8 cellular contexts compared by ENCODE assay signal in the genomic region with DNA sequence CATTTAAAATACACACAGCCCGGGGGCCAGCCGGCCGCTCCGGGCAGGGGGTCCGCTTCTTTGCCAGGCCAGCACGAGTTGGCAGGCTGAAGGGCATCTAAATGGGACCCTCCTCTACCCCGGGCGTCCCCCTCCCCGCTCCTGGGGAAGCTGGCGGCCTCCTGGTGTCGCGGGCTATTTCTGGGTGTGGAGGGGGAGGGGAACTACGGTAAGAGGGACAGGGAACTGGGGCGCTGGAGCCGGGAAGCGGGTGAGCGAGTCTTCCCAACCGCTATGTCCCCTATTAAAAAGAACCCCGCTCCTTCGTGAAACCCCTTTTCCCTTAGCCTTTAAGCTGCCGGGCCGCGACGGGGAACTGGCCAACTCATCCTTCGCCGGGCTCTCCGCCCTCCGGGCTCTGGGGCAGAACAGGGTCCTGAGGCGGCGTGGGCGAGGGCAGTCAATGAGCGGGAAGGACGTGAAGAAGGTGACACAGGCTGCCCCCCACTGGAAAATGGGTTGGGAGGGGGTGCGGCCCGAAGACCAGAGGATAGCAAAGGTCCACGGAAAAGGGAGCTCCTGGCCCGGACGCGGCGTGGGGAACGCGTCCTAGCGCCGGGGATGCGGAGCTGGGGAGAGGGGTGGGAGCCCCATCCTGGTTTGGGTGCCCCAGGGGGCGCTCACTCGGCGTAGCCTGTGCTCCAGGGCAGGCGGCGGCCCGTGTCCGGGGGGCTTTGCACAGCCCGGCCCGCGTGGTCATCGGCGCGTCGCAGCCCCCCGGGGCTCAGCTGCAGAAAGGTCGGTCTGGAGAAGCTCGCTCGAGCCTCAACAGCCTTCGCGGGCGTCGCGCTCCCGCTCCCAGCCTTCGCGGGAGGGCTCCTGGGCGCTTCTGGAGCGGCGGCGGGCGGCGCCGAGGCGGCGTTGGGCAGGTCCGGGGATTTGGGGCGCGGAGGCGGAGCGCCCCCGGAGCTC. TPM values are rescaled to one million over a fixed set of nuclear protein-coding genes. Genes with fewer than 3 reads are reported as not detected.
DNase-seq lines count a peak whose midpoint lies in the region; ATAC-seq and TF ChIP-seq lines count a peak whose summit lies in the region.

No MANE protein-coding gene starts in this region.

- peak; percentile 35; the same call in 1 of the 2 replicates for TF ChIP-seq CTCF in PC-9 (conservative IDR thresholded peaks at IDR 0.05)

- CTCF ChIA-PET in CD8-positive, alpha-beta memory T cell (lab: Charles Lee) = interaction anchor here (0.6 to 4.3 kb wide), 19 partner anchors 11 to 358 kb away, joined by 3 to 40 read pairs (median 7); partner anchors contain the start of genes CAPZA1, LRIG2, MOV10 and ST7L
- CTCF ChIA-PET in PC-9 (lab: Charles Lee) = interaction anchor here (0.6 to 3.4 kb wide), 9 partner anchors 12 to 358 kb away, joined by 3 to 25 read pairs (median 6); partner anchors contain the start of gene LRIG2

- DNase-seq in CD8-positive, alpha-beta memory T cell = peak in 1 of 5 donors; percentile 16
- DNase-seq in PC-9 (peak in 1 of 2 experiments; percentile 25), kidney tubule cell (ENCODE audit: low spot score) (no peak), hypothalamus (lab: John Stamatoyannopoulos, UW) (no peak), NCI-H526 treated with DMSO at 0.1 percent for 48 hours (lab: John Stamatoyannopoulos, UW) (no peak)

- peaks cover 6 to 11% of the 10 kb centered on the region in 2 donors for H3K27me3 Mint-ChIP-seq in CD8-positive, alpha-beta memory T cell

- H3K9ac ChIP-seq in mucosa of stomach (ENCODE audit: low read length) = peak overlapping the region; percentile 47

- POLR2A ChIA-PET in CD8-positive, alpha-beta memory T cell (lab: Charles Lee) = interaction anchor here (0.6 to 2.4 kb wide), 8 partner anchors 10 to 358 kb away, joined by 3 to 21 read pairs (median 8); partner anchors contain the start of genes CAPZA1, LRIG2, MOV10 and ST7L
- POLR2A ChIA-PET in PC-9 (lab: Charles Lee; ENCODE audit: unreplicated experiment) = interaction anchor here (0.6 to 1.1 kb wide), 5 partner anchors 47 to 326 kb away, joined by 3 to 24 read pairs (median 4); no protein-coding TSS in a partner anchor

- H3K27ac Mint-ChIP-seq in CD8-positive, alpha-beta memory T cell = peak overlapping the region in 3 of 8 donors; percentile 31 to 84 (median 75)

- peaks cover 0 to 2% (median 2%) of the 10 kb centered on the region in 3 donors for H3K36me3 Mint-ChIP-seq in CD8-positive, alpha-beta memory T cell

- H3K4me3 Mint-ChIP-seq in CD8-positive, alpha-beta memory T cell = peak overlapping the region; percentile 79 to 93 (median 82)

- no peaks in the 10 kb centered on the region for H3K9me3 ChIP-seq in CD8-positive, alpha-beta memory T cell (ENCODE audit: low read length)
- no peaks in the 10 kb centered on the region for H3K9me3 ChIP-seq in PC-9 (ENCODE audit: insufficient read depth, low read depth)
- no peaks in the 10 kb centered on the region for H3K9me3 ChIP-seq in ectodermal cell (ENCODE audit: control insufficient read depth, low read length)
- H3K9me3 ChIP-seq in mucosa of stomach (ENCODE audit: control insufficient read depth, low read length) = no peaks in the 10 kb centered on the region

- BruUV-seq in PC-9 (replicated peaks; lab: Mats Ljungman, UMichigan) = no TSS peak

- H3K9me2 ChIP-seq in PC-9 (ENCODE audit: insufficient read depth) = no peaks in the 10 kb centered on the region

- peaks cover 13% of the 10 kb centered on the region for H3K27me3 ChIP-seq in CD8-positive, alpha-beta memory T cell (ENCODE audit: insufficient read depth, low read length, poor library complexity, severe bottlenecking)
- H3K27me3 ChIP-seq in PC-9 (ENCODE audit: insufficient read depth, low read depth) = no peaks in the 10 kb centered on the region
- H3K27me3 ChIP-seq in ectodermal cell (ENCODE audit: control insufficient read depth, insufficient read depth, low read length, poor library complexity, severe bottlenecking) = peaks cover 43% of the 10 kb centered on the region
- H3K27me3 ChIP-seq in mucosa of stomach (ENCODE audit: control insufficient read depth, insufficient read depth, low read length) = peaks cover 21% of the 10 kb centered on the region

- H3K36me3 ChIP-seq in CD8-positive, alpha-beta memory T cell (ENCODE audit: insufficient read depth, low read length) = no peaks in the 10 kb centered on the region
- no peaks in the 10 kb centered on the region for H3K36me3 ChIP-seq in PC-9 (ENCODE audit: low read depth)
- no peaks in the 10 kb centered on the region for H3K36me3 ChIP-seq in ectodermal cell (ENCODE audit: control insufficient read depth, insufficient read depth, low read length)
- H3K36me3 ChIP-seq in mucosa of stomach (ENCODE audit: control insufficient read depth, insufficient read depth, low read length) = no peaks in the 10 kb centered on the region

- H3K9me3 Mint-ChIP-seq in CD8-positive, alpha-beta memory T cell = no peaks in the 10 kb centered on the region

- H3K4me1 ChIP-seq in CD8-positive, alpha-beta memory T cell (ENCODE audit: insufficient read depth, low read length) = peaks cover 20% of the 10 kb centered on the region
- H3K4me1 ChIP-seq in PC-9 (replicated peaks; ENCODE audit: insufficient read depth) = peaks cover 18% of the 10 kb centered on the region
- H3K4me1 ChIP-seq in ectodermal cell (ENCODE audit: control insufficient read depth, insufficient read depth, low read length) = peaks cover 16% of the 10 kb centered on the region
- peaks cover 28% of the 10 kb centered on the region for H3K4me1 ChIP-seq in mucosa of stomach (ENCODE audit: control insufficient read depth, insufficient read depth, low read length)

- H3K4me3 ChIP-seq in CD8-positive, alpha-beta memory T cell (ENCODE audit: low read length) = peak overlapping the region; percentile 66
- H3K4me3 ChIP-seq in PC-9 (peak overlapping the region; percentile 85), ectodermal cell (ENCODE audit: insufficient read depth, low read depth, low read length) (peak overlapping the region; percentile 51), mucosa of stomach (ENCODE audit: low read length) (peak overlapping the region; percentile 31)

- H3F3A ChIP-seq in PC-9 (ENCODE audit: insufficient read depth, low read depth) = peaks cover 11% of the 10 kb centered on the region

- intact Hi-C loops in PC-9 (cut with micrococcal nuclease; ENCODE audit: unreplicated experiment) = loop anchor here (2.0 to 5.0 kb wide), 6 partner anchors 153 to 963 kb away; partner anchors contain the start of genes MAGI3 and SLC16A1

- peak overlapping the region; percentile 95 for H2AFZ ChIP-seq in PC-9

- H3K4me2 ChIP-seq in PC-9 = peak overlapping the region; percentile 97

- no peak overlapping the region for H3K27ac ChIP-seq in CD8-positive, alpha-beta memory T cell (ENCODE audit: low read depth, low read length)
- no peak overlapping the region for H3K27ac ChIP-seq in PC-9
- no peak overlapping the region for H3K27ac ChIP-seq in ectodermal cell (ENCODE audit: insufficient read depth, low read depth, low read length, poor library complexity, severe bottlenecking)

- H3K4me1 Mint-ChIP-seq in CD8-positive, alpha-beta memory T cell = peaks cover 18 to 27% (median 21%) of the 10 kb centered on the region in 3 donors

- H4K20me1 ChIP-seq in PC-9 (ENCODE audit: insufficient read depth) = no peaks in the 10 kb centered on the region

- WGBS in ectodermal cell, 2 experiments = 0 to 1% methylated on average over 86 of the region's 86 CpGs

- ATAC-seq in GM21723 (IDR thresholded peaks at IDR 0.05; ENCODE audit: unreplicated experiment) = peak; percentile 1

- H3K79me2 ChIP-seq in PC-9 (ENCODE audit: low read depth) = no peaks in the 10 kb centered on the region

RNA-seq across cellular contexts. Expression of gene PPM1J, which starts 0.5 kb away (rescaled TPM):
- total RNA-seq in CD8-positive, alpha-beta memory T cell = under 1 TPM in 1 of 2 experiments, not detected in 1; 0.33 TPM
- polyA plus RNA-seq in CD8-positive, alpha-beta memory T cell = not detected
- 6.0 and 7.7 TPM in 2 replicates for total RNA-seq in PC-9 (2021)
- 1.8 TPM for polyA plus RNA-seq in ectodermal cell (2013, experiment 1 of 4)
- polyA plus RNA-seq in ectodermal cell (2013, experiment 2 of 4) = 1.7 TPM
- 0.91 TPM for polyA plus RNA-seq in ectodermal cell (2013, experiment 3 of 4)
- 1.1 TPM for polyA plus RNA-seq in ectodermal cell (2013, experiment 4 of 4)

RNA-seq across cellular contexts. Expression of gene RHOC, which starts 7.7 kb away (rescaled TPM):
- 10 to 100 TPM; 20.3 to 23.0 TPM for total RNA-seq in CD8-positive, alpha-beta memory T cell
- polyA plus RNA-seq in CD8-positive, alpha-beta memory T cell = 53.2 TPM
- total RNA-seq in PC-9 (2021) = 200 and 220 TPM in 2 replicates
- 42.2 TPM for polyA plus RNA-seq in ectodermal cell (2013, experiment 1 of 4)
- 52.4 TPM for polyA plus RNA-seq in ectodermal cell (2013, experiment 2 of 4)
- polyA plus RNA-seq in ectodermal cell (2013, experiment 3 of 4) = 45.9 TPM
- 55.5 TPM for polyA plus RNA-seq in ectodermal cell (2013, experiment 4 of 4)

RNA-seq across cellular contexts. Expression of gene MOV10, which starts 40.1 kb away (rescaled TPM):
- 10 to 100 TPM; 29.9 to 31.0 TPM for total RNA-seq in CD8-positive, alpha-beta memory T cell
- polyA plus RNA-seq in CD8-positive, alpha-beta memory T cell = 33.7 TPM
- 73.7 and 78.3 TPM in 2 replicates for total RNA-seq in PC-9 (2021)
- 71.8 TPM for polyA plus RNA-seq in ectodermal cell (2013, experiment 1 of 4)
- 73.5 TPM for polyA plus RNA-seq in ectodermal cell (2013, experiment 2 of 4)
- polyA plus RNA-seq in ectodermal cell (2013, experiment 3 of 4) = 69.1 TPM
- polyA plus RNA-seq in ectodermal cell (2013, experiment 4 of 4) = 73.8 TPM

Comparison
In these comparisons a context has a peak if more than half of its experiments do, and no peak if none do; other contexts are left out.
1. H3K4me3 ChIP-seq: peak in every context shown above with its lines; median percentile 85 in PC-9; 66 in CD8-positive, alpha-beta memory T cell; 51 in ectodermal cell; 31 in mucosa of stomach.